20 cellular contexts compared by ENCODE assay signal in the genomic region with DNA sequence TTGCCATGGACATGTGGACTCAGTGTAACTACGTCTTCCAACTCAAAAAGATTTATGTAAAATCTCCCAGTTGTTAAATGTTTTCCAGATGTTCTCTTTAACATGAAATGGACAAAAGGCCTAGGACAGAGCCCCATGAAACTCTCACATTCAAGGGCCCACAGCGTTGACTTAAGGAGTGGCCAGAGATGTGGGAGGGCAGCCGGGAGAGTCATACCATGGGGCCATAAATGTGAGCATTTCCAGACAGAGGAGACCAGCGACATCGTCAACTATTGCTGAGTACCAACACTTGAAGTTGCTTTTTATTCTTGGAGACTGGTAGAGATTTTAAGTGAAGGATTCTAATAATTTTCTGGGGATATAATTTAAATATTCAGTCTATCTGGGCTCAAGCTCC. TPM values are rescaled to one million over a fixed set of nuclear protein-coding genes. Genes with fewer than 3 reads are reported as not detected.
"Had no signal": no experiment of that assay in that cellular context is flagged by ENCODE, and none has a peak within 500 bp of the region (broad histone marks: within the 10 kb centered on the region; RNA-seq: fewer than 3 reads in every experiment).

No MANE protein-coding gene starts in this region.

- H3K9me3 ChIP-seq: colonic mucosa, esophagus squamous epithelium, heart left ventricle, neutrophil, psoas muscle, right lobe of liver, spleen, upper lobe of left lung, uterus had no signal

- H3K4me3 ChIP-seq: colonic mucosa, esophagus squamous epithelium, heart left ventricle, psoas muscle, right lobe of liver, spleen, upper lobe of left lung, uterus had no signal

- H3K27me3 ChIP-seq: colonic mucosa, heart left ventricle, neutrophil, right lobe of liver, spleen, upper lobe of left lung, uterus had no signal

- ATAC-seq: heart left ventricle; left ventricle myocardium superior; naive thymus-derived CD8-positive, alpha-beta T cell; psoas muscle; right lobe of liver had no signal

- H3K36me3 ChIP-seq: colonic mucosa, esophagus squamous epithelium, heart left ventricle, neutrophil, right lobe of liver, spleen, upper lobe of left lung, uterus had no signal

- H3K27ac ChIP-seq: colonic mucosa, esophagus squamous epithelium, heart left ventricle, neutrophil, psoas muscle, right lobe of liver, spleen, upper lobe of left lung, uterus had no signal

- H3K4me1 ChIP-seq: colonic mucosa, heart left ventricle, psoas muscle, spleen, upper lobe of left lung, uterus had no signal

- DNase-seq: colonic mucosa; dermis blood vessel endothelial cell; esophagus squamous epithelium; heart left ventricle; hypothalamus; left ventricle myocardium superior; naive thymus-derived CD8-positive, alpha-beta T cell; psoas muscle; retina; right lobe of liver; spleen; stimulated activated CD4-positive, alpha-beta T cell treated with anti-CD3 and anti-CD28 coated beads, Interleukin-15, amount 100 ng/mL, for 24 hours; stimulated activated CD4-positive, alpha-beta T cell treated with anti-CD3 and anti-CD28 coated beads, Interleukin-1b, Interleukin-23, amount 100 ng/mL, for 48 hours; stimulated activated CD4-positive, alpha-beta T cell treated with anti-CD3 and anti-CD28 coated beads, Interleukin-4, amount 100 ng/mL, for 24 hours; stimulated activated naive CD4-positive, alpha-beta T cell; upper lobe of left lung; uterus had no signal

RNA-seq across cellular contexts. Expression of gene SLC3A1, which starts 10.0 kb away (rescaled TPM):
- total RNA-seq: glomerular endothelial cell, left ventricle myocardium superior, lung microvascular endothelial cell had no signal
